Comparison of ENCODE assay signal across 19 cellular contexts in the genomic region with DNA sequence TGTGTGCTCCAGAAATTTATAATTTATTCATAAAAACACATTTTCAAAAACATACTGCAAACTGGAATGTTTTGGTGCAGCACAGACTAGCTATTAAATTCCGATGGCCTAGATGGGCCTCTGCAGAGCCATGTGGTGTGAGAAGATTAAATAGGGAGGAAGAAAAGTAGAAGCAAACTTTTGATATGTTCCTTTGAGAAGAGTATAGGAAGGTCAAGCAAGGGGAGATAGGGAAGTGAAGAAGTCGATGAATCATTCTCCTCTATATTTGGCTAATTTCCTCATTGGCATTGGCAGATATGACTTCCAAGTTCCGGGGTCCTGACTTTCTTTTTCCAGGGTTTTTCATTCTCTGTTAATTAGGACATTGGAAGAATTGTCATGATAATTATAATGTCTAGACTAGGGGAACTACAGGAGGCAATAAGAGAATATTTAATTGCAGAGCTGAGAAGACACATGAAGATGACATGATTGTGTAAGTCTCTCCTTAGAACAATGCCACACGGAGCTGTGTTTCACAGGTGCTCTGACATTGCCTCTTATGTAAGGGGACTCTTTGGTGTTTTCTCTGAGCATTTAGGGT. TPM values are rescaled to one million over a fixed set of nuclear protein-coding genes. Genes with fewer than 3 reads are reported as not detected.
DNase-seq lines count a peak whose midpoint lies in the region; ATAC-seq and TF ChIP-seq lines count a peak whose summit lies in the region.
"Had no signal": no experiment of that assay in that cellular context is flagged by ENCODE, and none has a peak within 500 bp of the region (broad histone marks: within the 10 kb centered on the region; RNA-seq: fewer than 3 reads in every experiment).

No MANE protein-coding gene starts in this region.

- H3K9me3 Mint-ChIP-seq in stimulated activated naive B cell treated with anti-CD40 and anti-IgM and Interleukin-4, amounts not matched to agents 10 μg/mL and 1 μg/mL and 100 μg/mL, for 72 hours: no peaks in the 10 kb centered on the region
- no peaks in the 10 kb centered on the region for H3K9me3 Mint-ChIP-seq in CD8-positive, alpha-beta T cell
- H3K9me3 Mint-ChIP-seq: activated naive CD4-positive, alpha-beta T cell treated with anti-CD3 and anti-CD28 coated beads for 36 hours had no signal

- H3K4me3 Mint-ChIP-seq in stimulated activated naive B cell treated with anti-CD40 and anti-IgM and Interleukin-4, amounts not matched to agents 10 μg/mL and 1 μg/mL and 100 μg/mL, for 72 hours: no peak overlapping the region
- no peak overlapping the region for H3K4me3 Mint-ChIP-seq in CD8-positive, alpha-beta T cell
- H3K4me3 Mint-ChIP-seq: activated naive CD4-positive, alpha-beta T cell treated with anti-CD3 and anti-CD28 coated beads for 36 hours had no signal

- TF ChIP-seq POLR2A in adrenal gland (IDR thresholded peaks at IDR 0.05): no peak

- H3K4me1 ChIP-seq in left ventricle myocardium inferior (peaks cover 7% of the 10 kb centered on the region), adrenal gland (replicated peaks in 1 of 2) (peaks cover 11 to 15% of the 10 kb centered on the region in 2 donors)
- no peaks in the 10 kb centered on the region for H3K4me1 ChIP-seq in CD8-positive, alpha-beta T cell (ENCODE audit: insufficient read depth, low read length)
- H3K4me1 ChIP-seq: ascending aorta, right lobe of liver, uterus had no signal

- H3K36me3 Mint-ChIP-seq in stimulated activated naive B cell treated with anti-CD40 and anti-IgM and Interleukin-4, amounts not matched to agents 10 μg/mL and 1 μg/mL and 100 μg/mL, for 72 hours: no peaks in the 10 kb centered on the region
- H3K36me3 Mint-ChIP-seq in CD8-positive, alpha-beta T cell: no peaks in the 10 kb centered on the region

- DNase-seq in left ventricle myocardium inferior (no peak), Right ventricle myocardium superior (no peak), OCI-M1 (lab: John Stamatoyannopoulos, UW) (peak; percentile 81), adrenal gland (no peak)
- DNase-seq in stimulated activated naive B cell treated with anti-CD40 and anti-IgM and Interleukin-4, amounts not matched to agents 10 μg/mL and 1 μg/mL and 100 μg/mL, for 72 hours: no peak
- no peak for DNase-seq in CD8-positive, alpha-beta T cell
- no peak for DNase-seq in effector CD8-positive, alpha-beta T cell (lab: John Stamatoyannopoulos, UW)
- DNase-seq: activated CD4-positive, alpha-beta T cell treated with anti-CD3 and anti-CD28 coated beads for 4 hours; activated CD8-positive, alpha-beta memory T cell treated with anti-CD3 and anti-CD28 coated beads, Interleukin-2, amount 50 U/mL, for 48 hours; activated naive CD4-positive, alpha-beta T cell treated with anti-CD3 and anti-CD28 coated beads for 36 hours; foreskin keratinocyte; NCI-H1048; NCI-H2081 treated with DMSO at 0.1 percent for 48 hours; NCI-H526; occipital lobe; right lobe of liver; uterus had no signal

- no peak for TF ChIP-seq CTCF in left ventricle myocardium inferior (IDR thresholded peaks at IDR 0.05; ENCODE audit: borderline replicate concordance)
- TF ChIP-seq CTCF in adrenal gland (IDR thresholded peaks at IDR 0.05): no peak
- no peak for TF ChIP-seq CTCF in CD8-positive, alpha-beta T cell (IDR thresholded peaks at IDR 0.05)

- CTCF ChIA-PET in CD8-positive, alpha-beta T cell (lab: Charles Lee): interaction anchor here (1.8 kb wide), 1 partner anchor 167 kb away, joined by 3 read pairs; no protein-coding TSS in a partner anchor

- H3K36me3 ChIP-seq in left ventricle myocardium inferior (no peaks in the 10 kb centered on the region), adrenal gland (replicated peaks in 1 of 2) (no peaks in the 10 kb centered on the region)
- no peaks in the 10 kb centered on the region for H3K36me3 ChIP-seq in CD8-positive, alpha-beta T cell (ENCODE audit: insufficient read depth, low read length)
- H3K36me3 ChIP-seq: ascending aorta, right lobe of liver, uterus had no signal

- ATAC-seq in Right ventricle myocardium superior (ENCODE audit: poor library complexity) (no peak), GM19455 (IDR thresholded peaks at IDR 0.05; ENCODE audit: unreplicated experiment) (no peak)
- ATAC-seq in stimulated activated naive B cell treated with anti-CD40 and anti-IgM and Interleukin-4, amounts not matched to agents 10 μg/mL and 1 μg/mL and 100 μg/mL, for 72 hours (replicated peaks): peak; percentile 68 to 69
- no peak for ATAC-seq in CD8-positive, alpha-beta T cell

- peak overlapping the region; percentile 81 for H3K27ac Mint-ChIP-seq in stimulated activated naive B cell treated with anti-CD40 and anti-IgM and Interleukin-4, amounts not matched to agents 10 μg/mL and 1 μg/mL and 100 μg/mL, for 72 hours
- H3K27ac Mint-ChIP-seq in CD8-positive, alpha-beta T cell: no peak overlapping the region
- H3K27ac Mint-ChIP-seq: activated naive CD4-positive, alpha-beta T cell treated with anti-CD3 and anti-CD28 coated beads for 36 hours had no signal

- H3K4me1 Mint-ChIP-seq in stimulated activated naive B cell treated with anti-CD40 and anti-IgM and Interleukin-4, amounts not matched to agents 10 μg/mL and 1 μg/mL and 100 μg/mL, for 72 hours: peaks cover 7 to 14% of the 10 kb centered on the region in 2 donors
- no peaks in the 10 kb centered on the region for H3K4me1 Mint-ChIP-seq in CD8-positive, alpha-beta T cell (ENCODE audit: low read depth)

- 17 to 39% (median 28%) methylated on average over 4 of the region's 4 CpGs for WGBS in adrenal gland, 4 donors

- H3K9me3 ChIP-seq in left ventricle myocardium inferior (replicated peaks) (no peaks in the 10 kb centered on the region), adrenal gland (replicated peaks in 1 of 3) (no peaks in the 10 kb centered on the region)
- no peaks in the 10 kb centered on the region for H3K9me3 ChIP-seq in CD8-positive, alpha-beta T cell (ENCODE audit: low read length)
- H3K9me3 ChIP-seq: ascending aorta, right lobe of liver, uterus had no signal

- no peaks in the 10 kb centered on the region for H3K27me3 Mint-ChIP-seq in stimulated activated naive B cell treated with anti-CD40 and anti-IgM and Interleukin-4, amounts not matched to agents 10 μg/mL and 1 μg/mL and 100 μg/mL, for 72 hours
- no peaks in the 10 kb centered on the region for H3K27me3 Mint-ChIP-seq in CD8-positive, alpha-beta T cell (ENCODE audit: low read depth)

- POLR2A ChIA-PET in CD8-positive, alpha-beta T cell (lab: Charles Lee): no interaction called here

- H3K27me3 ChIP-seq in left ventricle myocardium inferior (ENCODE audit: low read depth): no peaks in the 10 kb centered on the region
- no peaks in the 10 kb centered on the region for H3K27me3 ChIP-seq in adrenal gland
- H3K27me3 ChIP-seq in CD8-positive, alpha-beta T cell (ENCODE audit: insufficient read depth, low read length): no peaks in the 10 kb centered on the region
- H3K27me3 ChIP-seq: ascending aorta, foreskin keratinocyte, right lobe of liver, uterus had no signal

- intact Hi-C loops in left ventricle myocardium inferior (cut with micrococcal nuclease): no loop called here
- intact Hi-C loops in Right ventricle myocardium superior (cut with DNase I): no loop called here
- intact Hi-C loops in adrenal gland (cut with DNase I): no loop called here
- intact Hi-C loops in CD8-positive, alpha-beta T cell (cut with DNase I, micrococcal nuclease): no loop called here

- H3K27ac ChIP-seq in left ventricle myocardium inferior (replicated peaks) (peak overlapping the region; percentile 19), adrenal gland (peak overlapping the region in 4 of 5 donors; percentile 18 to 50 (median 41))
- H3K27ac ChIP-seq in CD8-positive, alpha-beta T cell (ENCODE audit: low read depth, low read length): no peak overlapping the region
- H3K27ac ChIP-seq: ascending aorta, right lobe of liver, uterus had no signal

- no peak overlapping the region for H3K4me3 ChIP-seq in left ventricle myocardium inferior
- H3K4me3 ChIP-seq in adrenal gland: peak overlapping the region in 1 of 4 donors; percentile 2
- no peak overlapping the region for H3K4me3 ChIP-seq in CD8-positive, alpha-beta T cell (ENCODE audit: low read depth, low read length)
- H3K4me3 ChIP-seq: ascending aorta, right lobe of liver, uterus had no signal

RNA-seq across cellular contexts. Expression of a gene that starts 19.3 kb away (rescaled TPM):
- 18.1 TPM for total RNA-seq in left ventricle myocardium inferior
- 16.3 TPM for total RNA-seq in Right ventricle myocardium superior
- total RNA-seq in adrenal gland: 10 to 100 TPM in 6 of 8 donors, 1 to 10 TPM in 2; 4.1 to 19.1 (median 14.6) TPM
- 10 to 100 TPM; 10.6 to 28.3 (median 18.3) TPM for polyA plus RNA-seq in adrenal gland
- total RNA-seq in CD8-positive, alpha-beta T cell: 10 to 100 TPM; 55.5 to 59.1 TPM

Comparison
In these comparisons a context has a peak if more than half of its experiments do, and no peak if none do; other contexts are left out.
1. ATAC-seq: peak in stimulated activated naive B cell treated with anti-CD40 and anti-IgM and Interleukin-4, amounts not matched to agents 10 μg/mL and 1 μg/mL and 100 μg/mL, for 72 hours (2 of 2); none in Right ventricle myocardium superior (single experiment), GM19455 (single experiment) and CD8-positive, alpha-beta T cell (single experiment).